Comparison of ENCODE assay signal across 1 cellular context in the genomic region with DNA sequence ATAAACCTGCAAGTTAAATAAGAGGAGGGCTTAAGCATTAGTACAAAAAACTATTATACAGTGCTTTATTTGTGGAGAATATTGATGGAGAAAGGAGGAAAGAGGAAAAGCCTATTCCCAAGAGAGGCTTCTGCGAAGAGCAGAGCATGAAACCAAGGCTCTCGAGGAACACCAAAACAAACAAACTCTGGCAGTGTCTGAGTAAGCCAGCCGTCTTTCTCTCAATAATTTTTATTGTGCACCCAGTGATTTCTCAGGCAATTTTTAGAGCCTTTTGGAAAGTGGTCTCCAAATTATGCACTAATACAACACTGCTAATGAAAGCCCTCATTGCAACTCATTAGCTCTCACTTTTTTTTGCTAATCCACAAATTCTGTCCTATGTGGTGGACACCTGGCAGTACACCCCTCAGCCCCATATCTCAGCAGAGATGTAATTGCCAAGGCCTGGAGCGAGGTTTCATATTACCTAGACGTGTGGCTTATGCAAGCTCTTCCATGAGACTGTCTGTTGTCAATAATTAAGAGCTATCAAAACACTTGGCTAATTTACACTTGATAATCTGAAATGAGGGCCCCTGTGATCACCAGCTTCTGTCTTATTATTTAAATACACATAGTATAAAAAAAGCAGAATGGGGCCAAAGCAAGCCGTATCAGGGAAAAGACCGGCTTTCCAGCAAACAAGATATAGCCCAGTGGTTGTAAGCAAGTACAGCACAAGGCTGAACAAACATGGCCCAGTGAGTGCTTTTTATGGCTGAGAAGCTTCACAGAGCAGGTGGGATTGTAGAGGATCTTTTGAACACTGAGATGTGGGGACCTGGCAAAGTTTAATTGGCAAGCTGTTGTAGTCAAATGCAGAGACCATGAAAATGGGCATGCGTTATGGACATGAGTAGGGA.
TF ChIP-seq lines count a peak whose summit lies in the region.

No MANE protein-coding gene starts in this region.

TF ChIP-seq in HEK293, 187 proteins besides CTCF, POLR2A, EP300 and RAD21 (continued from another document):
- TF ChIP-seq, protein P1, sequence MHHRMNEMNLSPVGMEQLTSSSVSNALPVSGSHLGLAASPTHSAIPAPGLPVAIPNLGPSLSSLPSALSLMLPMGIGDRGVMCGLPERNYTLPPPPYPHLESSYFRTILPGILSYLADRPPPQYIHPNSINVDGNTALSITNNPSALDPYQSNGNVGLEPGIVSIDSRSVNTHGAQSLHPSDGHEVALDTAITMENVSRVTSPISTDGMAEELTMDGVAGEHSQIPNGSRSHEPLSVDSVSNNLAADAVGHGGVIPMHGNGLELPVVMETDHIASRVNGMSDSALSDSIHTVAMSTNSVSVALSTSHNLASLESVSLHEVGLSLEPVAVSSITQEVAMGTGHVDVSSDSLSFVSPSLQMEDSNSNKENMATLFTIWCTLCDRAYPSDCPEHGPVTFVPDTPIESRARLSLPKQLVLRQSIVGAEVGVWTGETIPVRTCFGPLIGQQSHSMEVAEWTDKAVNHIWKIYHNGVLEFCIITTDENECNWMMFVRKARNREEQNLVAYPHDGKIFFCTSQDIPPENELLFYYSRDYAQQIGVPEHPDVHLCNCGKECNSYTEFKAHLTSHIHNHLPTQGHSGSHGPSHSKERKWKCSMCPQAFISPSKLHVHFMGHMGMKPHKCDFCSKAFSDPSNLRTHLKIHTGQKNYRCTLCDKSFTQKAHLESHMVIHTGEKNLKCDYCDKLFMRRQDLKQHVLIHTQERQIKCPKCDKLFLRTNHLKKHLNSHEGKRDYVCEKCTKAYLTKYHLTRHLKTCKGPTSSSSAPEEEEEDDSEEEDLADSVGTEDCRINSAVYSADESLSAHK (tag by site-specific recombination; IDR thresholded peaks at IDR 0.05) = peak; percentile 48; the same call in 1 of the 2 replicates
- TF ChIP-seq ZNF214 (tag by site-specific recombination; IDR thresholded peaks at IDR 0.05; ENCODE audit: borderline replicate concordance) = no peak
- TF ChIP-seq, protein P2, sequence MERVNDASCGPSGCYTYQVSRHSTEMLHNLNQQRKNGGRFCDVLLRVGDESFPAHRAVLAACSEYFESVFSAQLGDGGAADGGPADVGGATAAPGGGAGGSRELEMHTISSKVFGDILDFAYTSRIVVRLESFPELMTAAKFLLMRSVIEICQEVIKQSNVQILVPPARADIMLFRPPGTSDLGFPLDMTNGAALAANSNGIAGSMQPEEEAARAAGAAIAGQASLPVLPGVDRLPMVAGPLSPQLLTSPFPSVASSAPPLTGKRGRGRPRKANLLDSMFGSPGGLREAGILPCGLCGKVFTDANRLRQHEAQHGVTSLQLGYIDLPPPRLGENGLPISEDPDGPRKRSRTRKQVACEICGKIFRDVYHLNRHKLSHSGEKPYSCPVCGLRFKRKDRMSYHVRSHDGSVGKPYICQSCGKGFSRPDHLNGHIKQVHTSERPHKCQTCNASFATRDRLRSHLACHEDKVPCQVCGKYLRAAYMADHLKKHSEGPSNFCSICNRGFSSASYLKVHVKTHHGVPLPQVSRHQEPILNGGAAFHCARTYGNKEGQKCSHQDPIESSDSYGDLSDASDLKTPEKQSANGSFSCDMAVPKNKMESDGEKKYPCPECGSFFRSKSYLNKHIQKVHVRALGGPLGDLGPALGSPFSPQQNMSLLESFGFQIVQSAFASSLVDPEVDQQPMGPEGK (tag by site-specific recombination; IDR thresholded peaks at IDR 0.05) = peak; percentile 33; the same call in 1 of the 2 replicates
- TF ChIP-seq PRDM1 (tag by site-specific recombination; IDR thresholded peaks at IDR 0.05) = peak; percentile 48; the same call in 1 of the 2 replicates
- TF ChIP-seq ZNF596 (tag by site-specific recombination; IDR thresholded peaks at IDR 0.05) = 0 out of 2 replicates have a peak, but pooled peaks have one; percentile 13
- TF ChIP-seq ZNF266 (tag by site-specific recombination; IDR thresholded peaks at IDR 0.05; ENCODE audit: low read depth) = no peak
- peak; percentile 54 for TF ChIP-seq ZBTB8A (tag by site-specific recombination; IDR thresholded peaks at IDR 0.05)
- TF ChIP-seq WT1 (tag by site-specific recombination; IDR thresholded peaks at IDR 0.05) = no peak
- TF ChIP-seq, protein P3, sequence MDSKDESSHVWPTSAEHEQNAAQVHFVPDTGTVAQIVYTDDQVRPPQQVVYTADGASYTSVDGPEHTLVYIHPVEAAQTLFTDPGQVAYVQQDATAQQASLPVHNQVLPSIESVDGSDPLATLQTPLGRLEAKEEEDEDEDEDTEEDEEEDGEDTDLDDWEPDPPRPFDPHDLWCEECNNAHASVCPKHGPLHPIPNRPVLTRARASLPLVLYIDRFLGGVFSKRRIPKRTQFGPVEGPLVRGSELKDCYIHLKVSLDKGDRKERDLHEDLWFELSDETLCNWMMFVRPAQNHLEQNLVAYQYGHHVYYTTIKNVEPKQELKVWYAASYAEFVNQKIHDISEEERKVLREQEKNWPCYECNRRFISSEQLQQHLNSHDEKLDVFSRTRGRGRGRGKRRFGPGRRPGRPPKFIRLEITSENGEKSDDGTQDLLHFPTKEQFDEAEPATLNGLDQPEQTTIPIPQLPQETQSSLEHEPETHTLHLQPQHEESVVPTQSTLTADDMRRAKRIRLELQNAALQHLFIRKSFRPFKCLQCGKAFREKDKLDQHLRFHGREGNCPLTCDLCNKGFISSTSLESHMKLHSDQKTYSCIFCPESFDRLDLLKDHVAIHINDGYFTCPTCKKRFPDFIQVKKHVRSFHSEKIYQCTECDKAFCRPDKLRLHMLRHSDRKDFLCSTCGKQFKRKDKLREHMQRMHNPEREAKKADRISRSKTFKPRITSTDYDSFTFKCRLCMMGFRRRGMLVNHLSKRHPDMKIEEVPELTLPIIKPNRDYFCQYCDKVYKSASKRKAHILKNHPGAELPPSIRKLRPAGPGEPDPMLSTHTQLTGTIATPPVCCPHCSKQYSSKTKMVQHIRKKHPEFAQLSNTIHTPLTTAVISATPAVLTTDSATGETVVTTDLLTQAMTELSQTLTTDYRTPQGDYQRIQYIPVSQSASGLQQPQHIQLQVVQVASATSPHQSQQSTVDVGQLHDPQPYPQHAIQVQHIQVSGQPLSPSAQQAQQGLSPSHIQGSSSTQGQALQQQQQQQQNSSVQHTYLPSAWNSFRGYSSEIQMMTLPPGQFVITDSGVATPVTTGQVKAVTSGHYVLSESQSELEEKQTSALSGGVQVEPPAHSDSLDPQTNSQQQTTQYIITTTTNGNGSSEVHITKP (tag by site-specific recombination; IDR thresholded peaks at IDR 0.05) = 0 out of 2 replicates have a peak, but pooled peaks have one; percentile 29
- TF ChIP-seq ZNF341 (tag by site-specific recombination; IDR thresholded peaks at IDR 0.05; ENCODE audit: low read depth) = peak; percentile 54; the same call in 1 of the 2 replicates
- TF ChIP-seq ZNF670 (tag by site-specific recombination; IDR thresholded peaks at IDR 0.05; ENCODE audit: low read depth) = no peak
- TF ChIP-seq, protein P4, sequence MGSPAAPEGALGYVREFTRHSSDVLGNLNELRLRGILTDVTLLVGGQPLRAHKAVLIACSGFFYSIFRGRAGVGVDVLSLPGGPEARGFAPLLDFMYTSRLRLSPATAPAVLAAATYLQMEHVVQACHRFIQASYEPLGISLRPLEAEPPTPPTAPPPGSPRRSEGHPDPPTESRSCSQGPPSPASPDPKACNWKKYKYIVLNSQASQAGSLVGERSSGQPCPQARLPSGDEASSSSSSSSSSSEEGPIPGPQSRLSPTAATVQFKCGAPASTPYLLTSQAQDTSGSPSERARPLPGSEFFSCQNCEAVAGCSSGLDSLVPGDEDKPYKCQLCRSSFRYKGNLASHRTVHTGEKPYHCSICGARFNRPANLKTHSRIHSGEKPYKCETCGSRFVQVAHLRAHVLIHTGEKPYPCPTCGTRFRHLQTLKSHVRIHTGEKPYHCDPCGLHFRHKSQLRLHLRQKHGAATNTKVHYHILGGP (tag by site-specific recombination; IDR thresholded peaks at IDR 0.05) = peak; percentile 98
- TF ChIP-seq, protein P5, sequence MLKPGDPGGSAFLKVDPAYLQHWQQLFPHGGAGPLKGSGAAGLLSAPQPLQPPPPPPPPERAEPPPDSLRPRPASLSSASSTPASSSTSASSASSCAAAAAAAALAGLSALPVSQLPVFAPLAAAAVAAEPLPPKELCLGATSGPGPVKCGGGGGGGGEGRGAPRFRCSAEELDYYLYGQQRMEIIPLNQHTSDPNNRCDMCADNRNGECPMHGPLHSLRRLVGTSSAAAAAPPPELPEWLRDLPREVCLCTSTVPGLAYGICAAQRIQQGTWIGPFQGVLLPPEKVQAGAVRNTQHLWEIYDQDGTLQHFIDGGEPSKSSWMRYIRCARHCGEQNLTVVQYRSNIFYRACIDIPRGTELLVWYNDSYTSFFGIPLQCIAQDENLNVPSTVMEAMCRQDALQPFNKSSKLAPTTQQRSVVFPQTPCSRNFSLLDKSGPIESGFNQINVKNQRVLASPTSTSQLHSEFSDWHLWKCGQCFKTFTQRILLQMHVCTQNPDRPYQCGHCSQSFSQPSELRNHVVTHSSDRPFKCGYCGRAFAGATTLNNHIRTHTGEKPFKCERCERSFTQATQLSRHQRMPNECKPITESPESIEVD (tag by site-specific recombination; IDR thresholded peaks at IDR 0.05) = peak; percentile 70
- peak; percentile 90 for TF ChIP-seq ZNF2 (tag by site-specific recombination; IDR thresholded peaks at IDR 0.05)
- no peak for TF ChIP-seq ZNF391 (tag by site-specific recombination; IDR thresholded peaks at IDR 0.05; ENCODE audit: borderline replicate concordance, low read depth)
- TF ChIP-seq ZNF843 (tag by site-specific recombination; IDR thresholded peaks at IDR 0.05) = peak; percentile 59; the same call in 1 of the 2 replicates
- peak; percentile 54; the same call in 1 of the 2 replicates for TF ChIP-seq FEZF1 (tag by site-specific recombination; IDR thresholded peaks at IDR 0.05)
- peak; percentile 11; the same call in 1 of the 2 replicates for TF ChIP-seq OSR2 (tag by site-specific recombination; IDR thresholded peaks at IDR 0.05)
TF ChIP-seq in HEK293: peak in this region for 20.
